1 cellular context compared by ENCODE assay signal in the genomic region with DNA sequence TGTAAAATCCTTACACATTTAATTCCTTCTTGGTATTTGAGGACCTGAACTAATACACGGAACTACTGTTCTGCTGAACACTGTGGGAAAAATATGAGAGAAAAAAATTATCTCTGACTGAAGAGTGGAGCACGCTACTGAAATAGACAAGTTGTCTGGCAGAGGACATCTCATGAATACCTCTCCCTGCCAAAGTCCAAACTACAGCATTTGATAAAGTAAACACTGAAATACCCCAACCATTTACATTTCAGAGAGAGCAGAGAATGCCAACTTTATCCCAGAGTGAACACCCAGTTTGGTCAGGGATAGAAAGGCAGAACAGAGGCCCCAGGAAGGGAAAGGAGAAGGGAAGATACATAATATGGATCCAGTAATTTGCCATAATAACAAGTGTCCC.
TF ChIP-seq lines count a peak whose summit lies in the region.

No MANE protein-coding gene starts in this region.

TF ChIP-seq in liver, 16 proteins besides CTCF, POLR2A, EP300 and RAD21:
- TF ChIP-seq, protein P1, sequence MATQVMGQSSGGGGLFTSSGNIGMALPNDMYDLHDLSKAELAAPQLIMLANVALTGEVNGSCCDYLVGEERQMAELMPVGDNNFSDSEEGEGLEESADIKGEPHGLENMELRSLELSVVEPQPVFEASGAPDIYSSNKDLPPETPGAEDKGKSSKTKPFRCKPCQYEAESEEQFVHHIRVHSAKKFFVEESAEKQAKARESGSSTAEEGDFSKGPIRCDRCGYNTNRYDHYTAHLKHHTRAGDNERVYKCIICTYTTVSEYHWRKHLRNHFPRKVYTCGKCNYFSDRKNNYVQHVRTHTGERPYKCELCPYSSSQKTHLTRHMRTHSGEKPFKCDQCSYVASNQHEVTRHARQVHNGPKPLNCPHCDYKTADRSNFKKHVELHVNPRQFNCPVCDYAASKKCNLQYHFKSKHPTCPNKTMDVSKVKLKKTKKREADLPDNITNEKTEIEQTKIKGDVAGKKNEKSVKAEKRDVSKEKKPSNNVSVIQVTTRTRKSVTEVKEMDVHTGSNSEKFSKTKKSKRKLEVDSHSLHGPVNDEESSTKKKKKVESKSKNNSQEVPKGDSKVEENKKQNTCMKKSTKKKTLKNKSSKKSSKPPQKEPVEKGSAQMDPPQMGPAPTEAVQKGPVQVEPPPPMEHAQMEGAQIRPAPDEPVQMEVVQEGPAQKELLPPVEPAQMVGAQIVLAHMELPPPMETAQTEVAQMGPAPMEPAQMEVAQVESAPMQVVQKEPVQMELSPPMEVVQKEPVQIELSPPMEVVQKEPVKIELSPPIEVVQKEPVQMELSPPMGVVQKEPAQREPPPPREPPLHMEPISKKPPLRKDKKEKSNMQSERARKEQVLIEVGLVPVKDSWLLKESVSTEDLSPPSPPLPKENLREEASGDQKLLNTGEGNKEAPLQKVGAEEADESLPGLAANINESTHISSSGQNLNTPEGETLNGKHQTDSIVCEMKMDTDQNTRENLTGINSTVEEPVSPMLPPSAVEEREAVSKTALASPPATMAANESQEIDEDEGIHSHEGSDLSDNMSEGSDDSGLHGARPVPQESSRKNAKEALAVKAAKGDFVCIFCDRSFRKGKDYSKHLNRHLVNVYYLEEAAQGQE (IDR thresholded peaks at IDR 0.05), result no peak
- TF ChIP-seq FOXA2 (IDR thresholded peaks at IDR 0.05), result peak; percentile 36
- TF ChIP-seq FOXA1 (IDR thresholded peaks at IDR 0.05), result no peak
- TF ChIP-seq EGR1 (IDR thresholded peaks at IDR 0.05; ENCODE audit: low read depth in 2 of 2), result no peak
- peak; percentile 61 for TF ChIP-seq HNF4G (IDR thresholded peaks at IDR 0.05)
- TF ChIP-seq, protein P2, sequence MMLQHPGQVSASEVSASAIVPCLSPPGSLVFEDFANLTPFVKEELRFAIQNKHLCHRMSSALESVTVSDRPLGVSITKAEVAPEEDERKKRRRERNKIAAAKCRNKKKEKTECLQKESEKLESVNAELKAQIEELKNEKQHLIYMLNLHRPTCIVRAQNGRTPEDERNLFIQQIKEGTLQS (IDR thresholded peaks at IDR 0.05), result no peak
- peak; percentile 85 for TF ChIP-seq SP1 (IDR thresholded peaks at IDR 0.05)
- no peak for TF ChIP-seq GABPA (IDR thresholded peaks at IDR 0.05 in 1 of 2, conservative IDR thresholded peaks at IDR 0.05 in 1 of 2)
- TF ChIP-seq, protein P3, sequence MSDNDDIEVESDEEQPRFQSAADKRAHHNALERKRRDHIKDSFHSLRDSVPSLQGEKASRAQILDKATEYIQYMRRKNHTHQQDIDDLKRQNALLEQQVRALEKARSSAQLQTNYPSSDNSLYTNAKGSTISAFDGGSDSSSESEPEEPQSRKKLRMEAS (IDR thresholded peaks at IDR 0.05), result no peak
- peak; percentile 57 to 85 for TF ChIP-seq HNF4A (conservative IDR thresholded peaks at IDR 0.05)
- no peak for TF ChIP-seq YY1 (IDR thresholded peaks at IDR 0.05)
- TF ChIP-seq, protein P4, sequence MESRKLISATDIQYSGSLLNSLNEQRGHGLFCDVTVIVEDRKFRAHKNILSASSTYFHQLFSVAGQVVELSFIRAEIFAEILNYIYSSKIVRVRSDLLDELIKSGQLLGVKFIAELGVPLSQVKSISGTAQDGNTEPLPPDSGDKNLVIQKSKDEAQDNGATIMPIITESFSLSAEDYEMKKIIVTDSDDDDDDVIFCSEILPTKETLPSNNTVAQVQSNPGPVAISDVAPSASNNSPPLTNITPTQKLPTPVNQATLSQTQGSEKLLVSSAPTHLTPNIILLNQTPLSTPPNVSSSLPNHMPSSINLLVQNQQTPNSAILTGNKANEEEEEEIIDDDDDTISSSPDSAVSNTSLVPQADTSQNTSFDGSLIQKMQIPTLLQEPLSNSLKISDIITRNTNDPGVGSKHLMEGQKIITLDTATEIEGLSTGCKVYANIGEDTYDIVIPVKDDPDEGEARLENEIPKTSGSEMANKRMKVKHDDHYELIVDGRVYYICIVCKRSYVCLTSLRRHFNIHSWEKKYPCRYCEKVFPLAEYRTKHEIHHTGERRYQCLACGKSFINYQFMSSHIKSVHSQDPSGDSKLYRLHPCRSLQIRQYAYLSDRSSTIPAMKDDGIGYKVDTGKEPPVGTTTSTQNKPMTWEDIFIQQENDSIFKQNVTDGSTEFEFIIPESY (IDR thresholded peaks at IDR 0.05), result no peak
